ENCODE assay signal across 21 cellular contexts in the genomic region with DNA sequence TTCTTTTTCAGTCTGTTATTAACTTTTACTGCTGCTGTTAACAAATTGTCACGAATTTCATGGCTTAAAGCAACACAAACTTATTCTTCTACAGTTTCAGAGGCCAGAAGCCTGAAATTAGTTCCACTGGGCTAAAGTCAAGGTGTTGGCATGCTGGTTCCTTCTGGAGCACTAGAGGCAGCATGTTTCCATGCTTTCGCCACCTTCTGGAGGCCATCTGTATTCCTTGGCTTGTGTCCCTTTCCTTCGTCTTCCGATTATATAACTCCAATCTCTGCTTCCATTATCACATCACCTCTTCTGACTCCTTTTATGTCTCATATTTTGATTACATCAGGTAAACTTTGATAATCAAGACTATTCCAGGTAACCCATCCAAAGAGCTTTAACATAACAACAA.
DNase-seq lines count a peak whose midpoint lies in the region; ATAC-seq lines count a peak whose summit lies in the region.
"Had no signal": no experiment of that assay in that cellular context is flagged by ENCODE, and none has a peak within 500 bp of the region (broad histone marks: within the 10 kb centered on the region; RNA-seq: fewer than 3 reads in every experiment).

No MANE protein-coding gene starts in this region.

- no peaks in the 10 kb centered on the region for H3K4me1 Mint-ChIP-seq in T-helper 2 cell treated with Interferon-gamma antibody and Interleukin-4, amounts not matched to agents 5 μg/mL and 100 μg/mL, for 36 hours (ENCODE audit: low read depth)

- H3K4me2 ChIP-seq in mesendoderm (ENCODE audit: low read length): no peak overlapping the region

- no peaks in the 10 kb centered on the region for H3K27me3 Mint-ChIP-seq in T-helper 2 cell treated with Interferon-gamma antibody and Interleukin-4, amounts not matched to agents 5 μg/mL and 100 μg/mL, for 36 hours (ENCODE audit: low read depth)
- H3K27me3 Mint-ChIP-seq: CD4-positive, alpha-beta T cell had no signal

- no peak overlapping the region for H3K4ac ChIP-seq in mesendoderm (ENCODE audit: low read depth, low read length)

- WGBS in mesendoderm (ENCODE audit: extremely low coverage, insufficient coverage, low lambda C conversion rate): no CpG with 5 or more reads among the region's 4 CpGs

- H3K4me3 Mint-ChIP-seq in T-helper 2 cell treated with Interferon-gamma antibody and Interleukin-4, amounts not matched to agents 5 μg/mL and 100 μg/mL, for 36 hours: no peak overlapping the region
- H3K4me3 Mint-ChIP-seq: CD4-positive, alpha-beta T cell; T-helper 1 cell treated with Interleukin-12 subunit alpha and Interleukin-12 subunit beta and Interleukin-4 antibody, amounts not matched to agents 30 μg/mL and 1 μg/mL, for 36 hours had no signal

- H3K23ac ChIP-seq in mesendoderm (ENCODE audit: low read length): no peak overlapping the region

- no peak overlapping the region for H4K5ac ChIP-seq in mesendoderm (ENCODE audit: low read length)

- no peaks in the 10 kb centered on the region for H3K79me1 ChIP-seq in mesendoderm (ENCODE audit: low read length)

- intact Hi-C loops in Right ventricle myocardium superior (cut with DNase I): no loop called here

- H2AK5ac ChIP-seq in mesendoderm (ENCODE audit: low read length): no peak overlapping the region

- peaks cover 17% of the 10 kb centered on the region for H3K9me3 Mint-ChIP-seq in T-helper 2 cell treated with Interferon-gamma antibody and Interleukin-4, amounts not matched to agents 5 μg/mL and 100 μg/mL, for 36 hours

- H2BK5ac ChIP-seq in mesendoderm (ENCODE audit: low read length): no peak overlapping the region

- no peaks in the 10 kb centered on the region for H3K36me3 ChIP-seq in mesendoderm (ENCODE audit: control insufficient read depth, insufficient read depth, low read length)

- no peaks in the 10 kb centered on the region for H3K79me2 ChIP-seq in mesendoderm (ENCODE audit: control insufficient read depth, insufficient read depth, low read length)

- H3K36me3 Mint-ChIP-seq in T-helper 2 cell treated with Interferon-gamma antibody and Interleukin-4, amounts not matched to agents 5 μg/mL and 100 μg/mL, for 36 hours (ENCODE audit: low read depth): no peaks in the 10 kb centered on the region

- H3K4me3 ChIP-seq in mesendoderm (ENCODE audit: low read length): no peak overlapping the region
- H3K4me3 ChIP-seq: SK-N-MC had no signal

- no peak overlapping the region for H2BK15ac ChIP-seq in mesendoderm (replicated peaks; ENCODE audit: low read depth)

- no peak overlapping the region for H3K27ac Mint-ChIP-seq in T-helper 2 cell treated with Interferon-gamma antibody and Interleukin-4, amounts not matched to agents 5 μg/mL and 100 μg/mL, for 36 hours
- H3K27ac Mint-ChIP-seq: CD4-positive, alpha-beta T cell; T-helper 1 cell treated with Interleukin-12 subunit alpha and Interleukin-12 subunit beta and Interleukin-4 antibody, amounts not matched to agents 30 μg/mL and 1 μg/mL, for 36 hours had no signal

- H3K27me3 ChIP-seq in mesendoderm (ENCODE audit: insufficient read depth, low read length, poor library complexity): no peaks in the 10 kb centered on the region

- H3K9ac ChIP-seq in mesendoderm (ENCODE audit: low read length): no peak overlapping the region

- no peaks in the 10 kb centered on the region for H3K4me1 ChIP-seq in mesendoderm (ENCODE audit: control insufficient read depth, low read depth, low read length)

- no peak overlapping the region for H3K27ac ChIP-seq in mesendoderm (ENCODE audit: low read depth, low read length)
- H3K27ac ChIP-seq: RWPE1, SK-N-MC had no signal

- no peak overlapping the region for H3K56ac ChIP-seq in mesendoderm (ENCODE audit: low read length)

- no peak overlapping the region for H3K18ac ChIP-seq in mesendoderm (ENCODE audit: low read length)

- ATAC-seq in Right ventricle myocardium superior (ENCODE audit: poor library complexity): no peak

- H4K8ac ChIP-seq in mesendoderm (ENCODE audit: low read depth, low read length): no peak overlapping the region

- DNase-seq in NCI-H82 (lab: John Stamatoyannopoulos, UW): peak; percentile 18
- no peak for DNase-seq in NCI-H82 treated with DMSO at 0.1 percent for 48 hours (lab: John Stamatoyannopoulos, UW; ENCODE audit: unreplicated experiment)
- peak; percentile 7 for DNase-seq in M059J (ENCODE audit: low read depth)
- DNase-seq in cerebellar cortex (ENCODE audit: low spot score): peak; percentile 2
- peak; percentile 56 for DNase-seq in mesendoderm
- no peak for DNase-seq in T-helper 2 cell treated with Interferon-gamma antibody and Interleukin-4, amounts not matched to agents 5 μg/mL and 100 μg/mL, for 36 hours (ENCODE audit: low spot score)
- no peak for DNase-seq in stimulated activated CD4-positive, alpha-beta T cell treated with anti-CD3 and anti-CD28 coated beads, Interleukin-2, amount 100 ng/mL, for 24 hours
- no peak for DNase-seq in Right ventricle myocardium superior
- DNase-seq: CD4-positive, alpha-beta T cell; DMS79; Kasumi-1; MV-4-11; NCI-H1105; NCI-H146; NCI-H2029; NCI-H524 treated with DMSO at 0.1 percent for 48 hours; NCI-H774; SHP77 treated with DMSO at 0.1 percent for 48 hours had no signal

- H2BK120ac ChIP-seq in mesendoderm (ENCODE audit: low read depth, low read length): no peak overlapping the region

Comparison
In these comparisons a context has a peak if more than half of its experiments do, and no peak if none do; other contexts are left out.
1. DNase-seq: peak in NCI-H82 (single experiment), M059J (single experiment), cerebellar cortex (single experiment) and mesendoderm (single experiment); none in NCI-H82 treated with DMSO at 0.1 percent for 48 hours (single experiment), T-helper 2 cell treated with Interferon-gamma antibody and Interleukin-4, amounts not matched to agents 5 μg/mL and 100 μg/mL, for 36 hours (single experiment), stimulated activated CD4-positive, alpha-beta T cell treated with anti-CD3 and anti-CD28 coated beads, Interleukin-2, amount 100 ng/mL, for 24 hours (0 of 2) and Right ventricle myocardium superior (single experiment).